9 cellular contexts compared by ENCODE assay signal in genomic region chr16:67100569-67101300, GRCh38. TPM values are rescaled to one million over a fixed set of nuclear protein-coding genes. Genes with fewer than 3 reads are reported as not detected.
DNase-seq lines count a peak whose midpoint lies in the region; ATAC-seq and TF ChIP-seq lines count a peak whose summit lies in the region.
"Had no signal": no experiment of that assay in that cellular context is flagged by ENCODE, and none has a peak within 500 bp of the region (broad histone marks: within the 10 kb centered on the region; RNA-seq: fewer than 3 reads in every experiment).

No MANE protein-coding gene starts in this region.

- H3K27me3 Mint-ChIP-seq in H9 (ENCODE audit: low read depth): no peaks in the 10 kb centered on the region
- H3K27me3 Mint-ChIP-seq: activated CD4-positive, alpha-beta T cell treated with anti-CD3 and anti-CD28 coated beads for 36 hours had no signal

- no peak overlapping the region for H3K27ac Mint-ChIP-seq in H9
- H3K27ac Mint-ChIP-seq: activated CD4-positive, alpha-beta T cell treated with anti-CD3 and anti-CD28 coated beads for 36 hours had no signal

- H3K4me1 ChIP-seq in H9 (ENCODE audit: insufficient read depth, low read length) (no peaks in the 10 kb centered on the region), heart left ventricle (peaks cover 0 to 15% (median under 1%) of the 10 kb centered on the region in 12 donors)

- H3K36me3 Mint-ChIP-seq in H9 (ENCODE audit: insufficient read depth in 1 of 3, low read depth in 3 of 3): peaks cover 0 to 8% (median 4%) of the 10 kb centered on the region in 3 experiments; a peak in 2 of 7 replicates

- H4K8ac ChIP-seq in H9 (replicated peaks; ENCODE audit: insufficient read length, low read depth, low read length): no peak overlapping the region

- H3K56ac ChIP-seq in H9 (ENCODE audit: insufficient read length, low read depth, low read length): no peak overlapping the region

- no peak overlapping the region for H3K9ac ChIP-seq in H9 (ENCODE audit: extremely low read depth, insufficient read length, low read length)

- H3K4me3 ChIP-seq in heart left ventricle: no peak overlapping the region

- H3K9me3 ChIP-seq in H9 (ENCODE audit: control insufficient read depth, low read depth, low read length) (no peaks in the 10 kb centered on the region), heart left ventricle (no peaks in the 10 kb centered on the region)

- no peak overlapping the region for H3K27ac ChIP-seq in H9 (ENCODE audit: insufficient read length, low read depth, low read length)
- no peak overlapping the region for H3K27ac ChIP-seq in VCaP
- no peak overlapping the region for H3K27ac ChIP-seq in heart left ventricle

- H2BK120ac ChIP-seq in H9 (ENCODE audit: low read depth, low read length, poor library complexity, severe bottlenecking): no peak overlapping the region

- H3K9me3 Mint-ChIP-seq in H9: no peaks in the 10 kb centered on the region; a peak in 1 of 5 replicates

- no peak overlapping the region for H3K18ac ChIP-seq in H9 (ENCODE audit: insufficient read length, low read depth, low read length)

- H3K14ac ChIP-seq in H9 (ENCODE audit: insufficient read depth, low read length): no peak overlapping the region

- H3K23me2 ChIP-seq in H9 (ENCODE audit: insufficient read length, low read depth, low read length, poor library complexity, severe bottlenecking): no peaks in the 10 kb centered on the region

- no peak overlapping the region for H2AFZ ChIP-seq in H9 (ENCODE audit: low read length)

- WGBS in H9 (ENCODE audit: extremely low coverage, insufficient read length, low lambda C conversion rate): no CpG with 5 or more reads among the region's 1 CpG
- 91 to 99% (median 98%) methylated on average over 1 of the region's 1 CpG for WGBS in heart left ventricle, 4 donors

- H3K4me1 Mint-ChIP-seq in H9: peaks cover 2% of the 10 kb centered on the region in 2 experiments; a peak in 1 of 4 replicates

- no peak overlapping the region for H2BK5ac ChIP-seq in H9 (ENCODE audit: insufficient read length, low read length)

- H3T11ph ChIP-seq in H9 (ENCODE audit: low read length): no peak overlapping the region

- intact Hi-C loops in heart left ventricle (cut with DNase I): loop anchor here in 4 of 10 donors (2.0 to 10.0 kb wide), 3 partner anchors 86 to 124 kb away; no protein-coding TSS in a partner anchor

- no peaks in the 10 kb centered on the region for H3K27me3 ChIP-seq in H9 (ENCODE audit: insufficient read depth, low read length)
- H3K27me3 ChIP-seq in heart left ventricle: no peaks in the 10 kb centered on the region

- ATAC-seq in GM18511 (IDR thresholded peaks at IDR 0.05; ENCODE audit: unreplicated experiment): no peak
- no peak for ATAC-seq in HG03097 (IDR thresholded peaks at IDR 0.05; ENCODE audit: low FRiP score, unreplicated experiment)
- no peak for ATAC-seq in heart left ventricle

- no peak overlapping the region for H3K4me2 ChIP-seq in H9 (ENCODE audit: insufficient read depth, insufficient read length, low read length)

- H3K4ac ChIP-seq in H9 (ENCODE audit: low read depth, low read length): no peak overlapping the region

- no peak overlapping the region for H3K23ac ChIP-seq in H9 (ENCODE audit: insufficient read length, low read depth, low read length)

- H2BK12ac ChIP-seq in H9 (ENCODE audit: insufficient read length, low read depth, low read length): no peak overlapping the region

- H2AK5ac ChIP-seq in H9 (ENCODE audit: insufficient read length, low read length): no peak overlapping the region

- no peak overlapping the region for H2BK15ac ChIP-seq in H9 (ENCODE audit: low read depth, low read length)

- peak overlapping the region; percentile 26 for H2BK20ac ChIP-seq in H9 (ENCODE audit: low read depth, low read length, poor library complexity, severe bottlenecking)

- DNase-seq in CD1c-positive myeloid dendritic cell (ENCODE audit: extremely low spot score) (peak; percentile 28), H9 (no peak), left kidney (ENCODE audit: low read depth, low spot score) (peak; percentile 62), heart left ventricle (no peak)
- no peak for DNase-seq in effector CD8-positive, alpha-beta T cell (lab: John Stamatoyannopoulos, UW)
- DNase-seq: activated CD4-positive, alpha-beta T cell treated with anti-CD3 and anti-CD28 coated beads for 36 hours had no signal

- no peaks in the 10 kb centered on the region for H3K79me2 ChIP-seq in H9 (ENCODE audit: insufficient read depth, low read length)

- TF ChIP-seq CTCF in H9 (conservative IDR thresholded peaks at IDR 0.05): peak; percentile 51
- peak; percentile 63 for TF ChIP-seq CTCF in VCaP (conservative IDR thresholded peaks at IDR 0.05)
- TF ChIP-seq CTCF in heart left ventricle (IDR thresholded peaks at IDR 0.05): peak in 6 of 12 donors; percentile 6 to 26 (median 16)

- H3K36me3 ChIP-seq in heart left ventricle: peaks cover 0 to 50% (median 21%) of the 10 kb centered on the region in 9 donors

- no peak overlapping the region for H4K5ac ChIP-seq in H9 (ENCODE audit: insufficient read length, low read depth, low read length)

- H3K79me1 ChIP-seq in H9 (ENCODE audit: insufficient read depth, low read depth, low read length, poor library complexity, severe bottlenecking): no peaks in the 10 kb centered on the region

- TF ChIP-seq POLR2A in heart left ventricle (IDR thresholded peaks at IDR 0.05): no peak

- no peak overlapping the region for H4K91ac ChIP-seq in H9 (ENCODE audit: insufficient read length, low read depth, low read length)

- no peak overlapping the region for H3K4me3 Mint-ChIP-seq in H9
- H3K4me3 Mint-ChIP-seq: activated CD4-positive, alpha-beta T cell treated with anti-CD3 and anti-CD28 coated beads for 36 hours had no signal

- H4K20me1 ChIP-seq in H9 (ENCODE audit: control insufficient read depth, insufficient read depth, insufficient read length): no peaks in the 10 kb centered on the region

RNA-seq across cellular contexts. Expression of gene PHAF1, which starts 9.0 kb away (rescaled TPM):
- 18.2 and 18.8 TPM in 2 replicates for total RNA-seq in H9 (2021)
- total RNA-seq in heart left ventricle: 10 to 100 TPM in 5 of 9 donors, 1 to 10 TPM in 4; 8.4 to 17.8 (median 11.6) TPM
- polyA plus RNA-seq in heart left ventricle: 10 to 100 TPM in 1 of 2 donors, 1 to 10 TPM in 1; 5.6 to 11.6 TPM

RNA-seq across cellular contexts. Expression of gene B3GNT9, which starts 50.1 kb away (rescaled TPM):
- total RNA-seq in H9 (2021) (11.2 and 11.4 TPM in 2 replicates), heart left ventricle (10 to 100 TPM in 5 of 9 donors, 1 to 10 TPM in 4; 8.6 to 17.5 (median 11.9) TPM)
- polyA plus RNA-seq in heart left ventricle: 10 to 100 TPM in 1 of 2 donors, 1 to 10 TPM in 1; 6.4 to 16.9 TPM

RNA-seq across cellular contexts. Expression of gene TRADD, which starts 59.0 kb away (rescaled TPM):
- total RNA-seq in H9 (2021): 1.4 and 1.7 TPM in 2 replicates
- total RNA-seq in heart left ventricle: 10 to 100 TPM in 4 of 9 donors, 1 to 10 TPM in 5; 4.7 to 14.3 (median 8.4) TPM
- polyA plus RNA-seq in heart left ventricle: 10 to 100 TPM in 1 of 2 donors, 1 to 10 TPM in 1; 6.8 to 16.2 TPM

RNA-seq across cellular contexts. Expression of gene FBXL8, which starts 59.0 kb away (rescaled TPM):
- total RNA-seq in H9 (2021) (0.59 and 0.75 TPM in 2 replicates), heart left ventricle (10 to 100 TPM in 1 of 9 donors, 1 to 10 TPM in 8; 5.0 to 13.4 (median 7.2) TPM)
- polyA plus RNA-seq in heart left ventricle: 1 to 10 TPM; 5.4 to 9.2 TPM

Comparison
In these comparisons a context has a peak if more than half of its experiments do, and no peak if none do; other contexts are left out.
1. DNase-seq: peak in CD1c-positive myeloid dendritic cell (single experiment) and left kidney (single experiment); none in H9 (single experiment), effector CD8-positive, alpha-beta T cell (single experiment) and heart left ventricle (0 of 5).